1 cellular context compared by ENCODE assay signal in genomic region chr1:15693371-15693770, GRCh38.
TF ChIP-seq lines count a peak whose summit lies in the region.

No MANE protein-coding gene starts in this region.

TF ChIP-seq in IMR-90, 13 proteins besides CTCF, POLR2A, EP300 and RAD21:
- TF ChIP-seq BHLHE40 (IDR thresholded peaks at IDR 0.05; ENCODE audit: low read depth, low read length) = no peak
- TF ChIP-seq RCOR1 (IDR thresholded peaks at IDR 0.05; ENCODE audit: insufficient replicate concordance, low read length) = no peak
- TF ChIP-seq MAFK (IDR thresholded peaks at IDR 0.05; ENCODE audit: low read depth, low read length) = no peak
- no peak for TF ChIP-seq NFE2L2 (IDR thresholded peaks at IDR 0.05; ENCODE audit: low read depth, low read length)
- TF ChIP-seq, protein P1, sequence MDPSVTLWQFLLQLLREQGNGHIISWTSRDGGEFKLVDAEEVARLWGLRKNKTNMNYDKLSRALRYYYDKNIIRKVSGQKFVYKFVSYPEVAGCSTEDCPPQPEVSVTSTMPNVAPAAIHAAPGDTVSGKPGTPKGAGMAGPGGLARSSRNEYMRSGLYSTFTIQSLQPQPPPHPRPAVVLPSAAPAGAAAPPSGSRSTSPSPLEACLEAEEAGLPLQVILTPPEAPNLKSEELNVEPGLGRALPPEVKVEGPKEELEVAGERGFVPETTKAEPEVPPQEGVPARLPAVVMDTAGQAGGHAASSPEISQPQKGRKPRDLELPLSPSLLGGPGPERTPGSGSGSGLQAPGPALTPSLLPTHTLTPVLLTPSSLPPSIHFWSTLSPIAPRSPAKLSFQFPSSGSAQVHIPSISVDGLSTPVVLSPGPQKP (IDR thresholded peaks at IDR 0.05; ENCODE audit: borderline replicate concordance, low read depth, low read length) = no peak
- TF ChIP-seq RFX5 (IDR thresholded peaks at IDR 0.05; ENCODE audit: low read depth, low read length) = no peak
- TF ChIP-seq MAZ (IDR thresholded peaks at IDR 0.05; ENCODE audit: borderline replicate concordance, low read depth, low read length) = no peak
- TF ChIP-seq MXI1 (IDR thresholded peaks at IDR 0.05; ENCODE audit: borderline replicate concordance, low read depth, low read length) = no peak
- TF ChIP-seq FOS (IDR thresholded peaks at IDR 0.05; ENCODE audit: low read depth, low read length) = no peak
